Comparison of ENCODE assay signal across 8 cellular contexts in the genomic region with DNA sequence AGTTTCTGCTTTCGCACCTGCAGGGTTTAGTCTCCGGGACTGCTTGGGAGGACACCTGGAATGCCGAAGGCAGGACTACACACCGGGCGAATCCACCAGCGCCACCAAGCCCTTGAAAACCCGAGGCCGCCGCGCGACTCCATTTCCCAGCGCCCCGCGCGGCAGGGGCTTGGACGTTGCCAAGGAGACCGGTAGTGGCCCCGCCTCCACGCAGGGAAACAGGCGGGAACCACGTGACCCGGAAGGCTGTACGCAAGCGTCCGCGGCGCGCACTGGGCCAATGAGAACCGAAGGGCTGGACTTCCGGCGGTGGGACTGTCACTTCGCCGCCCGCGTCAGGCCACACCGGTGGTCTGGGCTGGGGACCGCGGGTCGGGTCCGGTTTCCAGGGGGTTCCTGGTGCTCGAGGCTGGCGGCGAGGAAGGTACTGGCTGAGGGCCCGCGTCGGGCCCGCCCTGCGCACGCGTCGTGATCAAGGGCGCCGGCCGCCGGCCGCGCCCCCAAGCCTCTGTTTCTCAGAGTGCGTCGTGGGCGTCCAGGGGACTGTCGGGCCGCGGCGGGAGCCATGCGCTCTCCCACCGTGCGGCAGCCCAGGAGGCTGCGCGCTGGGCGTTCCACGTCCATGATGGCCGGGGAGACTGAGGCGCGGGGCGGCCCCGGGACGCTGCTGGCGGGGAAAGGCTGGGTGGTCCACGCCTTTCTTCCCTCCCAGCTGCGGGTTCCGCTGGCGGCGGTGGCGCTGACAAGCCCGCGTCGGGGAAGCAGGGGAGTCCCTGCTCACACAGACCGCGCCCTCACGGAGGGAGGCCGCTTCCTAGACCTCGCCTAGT. TPM values are rescaled to one million over a fixed set of nuclear protein-coding genes. Genes with fewer than 3 reads are reported as not detected.
DNase-seq lines count a peak whose midpoint lies in the region; ATAC-seq, FAIRE-seq and TF ChIP-seq lines count a peak whose summit lies in the region.

A gene (plus strand): TSS at position 321 of the 830 bp plus-strand sequence. CDS start 2,106 bp downstream, outside the sequence.

- peaks cover 19% of the 10 kb centered on the region for H3K4me1 Mint-ChIP-seq in progenitor cell of endocrine pancreas (ENCODE audit: low read depth)

- DNase-seq in GM12892 (ENCODE audit: insufficient read length) = peak; percentile 98
- peak; percentile 99 for DNase-seq in NCI-H146 (lab: John Stamatoyannopoulos, UW)
- peak; percentile 95 to 97 (median 96) for DNase-seq in T-helper 1 cell
- peak; percentile 97 to 99 (median 99) for DNase-seq in adrenal gland
- DNase-seq in heart right ventricle = peak; percentile 98
- DNase-seq in progenitor cell of endocrine pancreas (ENCODE audit: low spot score, unreplicated experiment) = peak; percentile 96

- H3K4me3 Mint-ChIP-seq in progenitor cell of endocrine pancreas (ENCODE audit: low read depth) = peak within 1 kb of the TSS; percentile 78

- H3K4me1 ChIP-seq in adrenal gland (replicated peaks in 1 of 2) (peaks cover 0 to 10% of the 10 kb centered on the region in 2 donors), heart right ventricle (peaks cover 6 to 23% (median 15%) of the 10 kb centered on the region in 9 donors), urinary bladder (ENCODE audit: insufficient read depth) (peaks cover 2% of the 10 kb centered on the region)

- H3K27me3 ChIP-seq in adrenal gland (no peaks in the 10 kb centered on the region), heart right ventricle (no peaks in the 10 kb centered on the region)

- no peaks in the 10 kb centered on the region for H3K9me3 Mint-ChIP-seq in progenitor cell of endocrine pancreas (ENCODE audit: low read depth)

- intact Hi-C loops in adrenal gland (cut with DNase I) (no loop called here), heart right ventricle (cut with DNase I) (loop anchor here in 1 of 10 donors (2.0 kb wide), 1 partner anchor 26 kb away; a partner anchor contains a TSS)

- WGBS in adrenal gland, 4 donors = 0 to 2% (median 0%) methylated on average over 4 to 91 of the region's 92 CpGs
- 0% methylated on average over 84 to 92 of the region's 92 CpGs for WGBS in heart right ventricle, 2 donors
- under 1% methylated on average over 92 of the region's 92 CpGs for WGBS in urinary bladder

- TF ChIP-seq CTCF in adrenal gland (IDR thresholded peaks at IDR 0.05) = peak in 1 of 6 experiments; percentile 10
- TF ChIP-seq CTCF in heart right ventricle (IDR thresholded peaks at IDR 0.05) = peak in 2 of 9 donors; percentile 15 to 20
- no peak for TF ChIP-seq CTCF in progenitor cell of endocrine pancreas (IDR thresholded peaks at IDR 0.05; ENCODE audit: unreplicated experiment)

- H3K36me3 Mint-ChIP-seq in progenitor cell of endocrine pancreas (ENCODE audit: insufficient read depth) = peaks cover 2% of the 10 kb centered on the region

- H3K36me3 ChIP-seq in adrenal gland (replicated peaks in 1 of 2) (peaks cover 0 to 24% of the 10 kb centered on the region in 2 donors), heart right ventricle (peaks cover 0 to 28% (median 5%) of the 10 kb centered on the region in 9 donors), urinary bladder (ENCODE audit: insufficient read depth) (peaks cover 2% of the 10 kb centered on the region)

- peak; percentile 97 for FAIRE-seq in GM12892 (lab: Jason Lieb, UNC)

- H3K27ac ChIP-seq in adrenal gland (peak within 1 kb of the TSS in 4 of 5 donors; percentile 22 to 84 (median 72)), heart right ventricle (peak within 1 kb of the TSS in 9 of 10 donors; percentile 63 to 91 (median 83)), urinary bladder (ENCODE audit: low read depth) (peak within 1 kb of the TSS; percentile 59)

- peak within 1 kb of the TSS; percentile 82 for H3K27ac Mint-ChIP-seq in progenitor cell of endocrine pancreas

- H3K4me3 ChIP-seq in adrenal gland (peak within 1 kb of the TSS; percentile 55 to 92 (median 78)), heart right ventricle (peak within 1 kb of the TSS; percentile 66 to 99 (median 88)), urinary bladder (ENCODE audit: low read depth, low read length) (peak within 1 kb of the TSS; percentile 89)

- no peaks in the 10 kb centered on the region for H3K27me3 Mint-ChIP-seq in progenitor cell of endocrine pancreas

- TF ChIP-seq POLR2A in GM12892 (IDR thresholded peaks at IDR 0.05; ENCODE audit: low read depth, low read length) (peak; percentile 84), adrenal gland (IDR thresholded peaks at IDR 0.05) (peak; percentile 50 to 62)

- H3K9me3 ChIP-seq in adrenal gland (replicated peaks in 1 of 3) (no peaks in the 10 kb centered on the region), heart right ventricle (no peaks in the 10 kb centered on the region)

- peak; percentile 78 for ATAC-seq in HG02852 (IDR thresholded peaks at IDR 0.05; ENCODE audit: unreplicated experiment)
- peak; percentile 97 to 100 (median 99) for ATAC-seq in heart right ventricle

RNA-seq across cellular contexts. Expression of the gene that starts here (rescaled TPM):
- 2.8 TPM for polyA plus RNA-seq in GM12892 (2012; ENCODE audit: missing spikeins)
- total RNA-seq in adrenal gland (10 to 100 TPM in 6 of 8 donors, 1 to 10 TPM in 2; 8.8 to 58.3 (median 15.5) TPM), heart right ventricle (1 to 10 TPM; 3.8 to 6.1 (median 5.1) TPM), progenitor cell of endocrine pancreas (12.9 and 14.7 TPM in 2 replicates), urinary bladder (9.5 TPM)
- polyA plus RNA-seq in adrenal gland (1 to 10 TPM; 2.1 to 7.2 (median 3.5) TPM), heart right ventricle (1 to 10 TPM; 2.6 to 4.0 TPM), urinary bladder (8.6 TPM)

Comparison
In these comparisons a context has a peak if more than half of its experiments do, and no peak if none do; other contexts are left out.
1. Peak in every context shown above with its lines: DNase-seq, ATAC-seq, H3K4me3 ChIP-seq and H3K27ac ChIP-seq.